Comparison of ENCODE assay signal across 8 cellular contexts in genomic region chr19:8252922-8253589, GRCh38. TPM values are rescaled to one million over a fixed set of nuclear protein-coding genes. Genes with fewer than 3 reads are reported as not detected.
A peak's percentile ranks its signal among the peaks of the same experiment; 100 is the strongest.
DNase-seq lines count a peak whose midpoint lies in the region; ATAC-seq and TF ChIP-seq lines count a peak whose summit lies in the region.

No MANE protein-coding gene starts in this region.

- TF ChIP-seq POLR2A in right lobe of liver (IDR thresholded peaks at IDR 0.05) = no peak

- H3K27ac ChIP-seq in colonic mucosa (no peak overlapping the region), right lobe of liver (no peak overlapping the region)

- no peaks in the 10 kb centered on the region; the same call in 1 of the 2 replicates for H3K9me3 ChIP-seq in BE2C
- no peaks in the 10 kb centered on the region for H3K9me3 ChIP-seq in colonic mucosa
- H3K9me3 ChIP-seq in right lobe of liver = no peaks in the 10 kb centered on the region

- DNase-seq in BE2C (peak; percentile 86), H7 (peak; percentile 97), NCI-H748 treated with DMSO at 0.1 percent for 48 hours (lab: John Stamatoyannopoulos, UW) (peak; percentile 32), colonic mucosa (peak; percentile 85), right lobe of liver (peak; percentile 79 to 86 (median 83))
- DNase-seq in activated CD4-positive, alpha-beta T cell treated with anti-CD3 and anti-CD28 coated beads, Interleukin-2, amount 50 U/mL, for 1 hour = peak; percentile 86
- peak; percentile 69 to 81 (median 78) for DNase-seq in stimulated activated CD4-positive, alpha-beta T cell treated with anti-CD3 and anti-CD28 coated beads, TNF-alpha, amount 100 ng/mL, for 4 hours (ENCODE audit: low read depth in 3 of 3)

- intact Hi-C loops in colonic mucosa (cut with DNase I) = loop anchor here (5.0 kb wide), 3 partner anchors 96 to 306 kb away; no protein-coding TSS in a partner anchor
- intact Hi-C loops in right lobe of liver (cut with DNase I) = loop anchor here (2.0 to 10.0 kb wide), 4 partner anchors 94 to 308 kb away; partner anchors contain the start of gene TIMM44 (in 1 of the 2)

- H3K9ac ChIP-seq in colonic mucosa (ENCODE audit: low read depth in 2 of 2, low read length in 2 of 2) = no peak overlapping the region

- H3K36me3 ChIP-seq in BE2C (no peaks in the 10 kb centered on the region), H7 (replicated peaks; ENCODE audit: control insufficient read depth, insufficient read depth, low read length) (peaks cover 28% of the 10 kb centered on the region), colonic mucosa (no peaks in the 10 kb centered on the region), right lobe of liver (peaks cover 0 to 31% (median 4%) of the 10 kb centered on the region in 4 donors)

- ATAC-seq in right lobe of liver (peak; percentile 42 to 57 (median 54)), HG03108 (IDR thresholded peaks at IDR 0.05; ENCODE audit: unreplicated experiment) (no peak)

- H3K4me3 ChIP-seq in BE2C (ENCODE audit: low read depth, low read length) (no peak overlapping the region), H7 (ENCODE audit: insufficient read depth, low read depth, low read length) (no peak overlapping the region), colonic mucosa (no peak overlapping the region), right lobe of liver (no peak overlapping the region)

- TF ChIP-seq CTCF in BE2C (IDR thresholded peaks at IDR 0.05; ENCODE audit: low read depth, low read length) (peak; percentile 93), colonic mucosa (IDR thresholded peaks at IDR 0.05) (peak; percentile 98), right lobe of liver (IDR thresholded peaks at IDR 0.05) (peak; percentile 92 to 97 (median 94))

- WGBS in right lobe of liver (ENCODE audit: insufficient coverage, low coverage, low lambda C conversion rate, missing lambda C conversion rate) = 7% methylated on average over 8 of the region's 13 CpGs

- H3K27me3 ChIP-seq in BE2C (no peaks in the 10 kb centered on the region), H7 (ENCODE audit: control insufficient read depth, insufficient read depth, low read length) (no peaks in the 10 kb centered on the region), colonic mucosa (no peaks in the 10 kb centered on the region), right lobe of liver (no peaks in the 10 kb centered on the region)

- H3K4me1 ChIP-seq in BE2C = no peaks in the 10 kb centered on the region
- no peaks in the 10 kb centered on the region for H3K4me1 ChIP-seq in colonic mucosa
- peaks cover 0 to 23% (median 10%) of the 10 kb centered on the region in 4 donors for H3K4me1 ChIP-seq in right lobe of liver

RNA-seq across cellular contexts. Expression of gene CERS4, which starts 43.9 kb away (rescaled TPM):
- polyA plus RNA-seq in BE2C (2012; ENCODE audit: insufficient read depth, insufficient read length, low read depth) = 5.1 TPM
- 116 and 117 TPM in 2 replicates for total RNA-seq in H7 (2014; rRNA removed; shearing (Covaris generic))
- 1 to 10 TPM; 2.9 to 5.3 TPM for total RNA-seq in colonic mucosa
- total RNA-seq in right lobe of liver = 10 to 100 TPM; 38.6 to 75.4 (median 58.3) TPM

RNA-seq across cellular contexts. Expression of gene CD320, which starts 55.1 kb away (rescaled TPM):
- 287 TPM for polyA plus RNA-seq in BE2C (2012; ENCODE audit: insufficient read depth, insufficient read length, low read depth)
- total RNA-seq in H7 (2014; rRNA removed; shearing (Covaris generic)) = 127 and 159 TPM in 2 replicates
- 100 to 1,000 TPM in 1 of 2 donors, 10 to 100 TPM in 1; 34.1 to 154 TPM for total RNA-seq in colonic mucosa
- total RNA-seq in right lobe of liver = 10 to 100 TPM in 5 of 6 experiments, 1 to 10 TPM in 1; 8.8 to 43.2 (median 11.5) TPM

Comparison
In these comparisons a context has a peak if more than half of its experiments do, and no peak if none do; other contexts are left out.
1. DNase-seq: peak in every context shown above with its lines; median percentile 97 in H7; 86 in BE2C; 86 in activated CD4-positive, alpha-beta T cell treated with anti-CD3 and anti-CD28 coated beads, Interleukin-2, amount 50 U/mL, for 1 hour; 85 in colonic mucosa; 83 in right lobe of liver; 78 in stimulated activated CD4-positive, alpha-beta T cell treated with anti-CD3 and anti-CD28 coated beads, TNF-alpha, amount 100 ng/mL, for 4 hours; 32 in NCI-H748 treated with DMSO at 0.1 percent for 48 hours.
2. RNA of gene CERS4, which starts 43.9 kb away (total RNA-seq): 116 to 117 TPM in H7 and 38.6 to 75.4 TPM in right lobe of liver; 2.9 to 5.3 TPM in colonic mucosa; every median in the first group is over 4 times any median in the second.
3. Peak in every context shown above with its lines, with median percentiles within 50 percentile points of each other: CTCF ChIP-seq.